ENCODE assay signal across 1 cellular context in genomic region chr7:6258440-6259182, GRCh38.
TF ChIP-seq lines count a peak whose summit lies in the region.

No MANE protein-coding gene starts in this region.

TF ChIP-seq in GM12878, 131 proteins besides CTCF, POLR2A, EP300 and RAD21 (continued from another document and continues in another):
- TF ChIP-seq MTA2 (IDR thresholded peaks at IDR 0.05; ENCODE audit: low read depth) (peak; percentile 33), FOXK2 (IDR thresholded peaks at IDR 0.05) (no peak), EGR1 (IDR thresholded peaks at IDR 0.05; ENCODE audit: borderline replicate concordance in 1 of 2, low read depth in 2 of 2, low read length in 2 of 2) (no peak), ZNF24 (IDR thresholded peaks at IDR 0.05) (no peak), STAT3 (IDR thresholded peaks at IDR 0.05; ENCODE audit: low read depth, low read length) (no peak), IKZF2 (IDR thresholded peaks at IDR 0.05) (peak in 1 of 2 experiments; percentile 36; a peak in 1 of 4 replicates), NKRF (conservative IDR thresholded peaks at IDR 0.05) (no peak), ZNF274 (IDR thresholded peaks at IDR 0.05; ENCODE audit: insufficient read depth, insufficient read length) (no peak), SPI1 (IDR thresholded peaks at IDR 0.05; ENCODE audit: borderline replicate concordance, insufficient read depth, low read depth, low read length) (no peak), ZSCAN29 (IDR thresholded peaks at IDR 0.05) (peak; percentile 70; the same call in 1 of the 2 replicates), HSF1 (IDR thresholded peaks at IDR 0.05; ENCODE audit: low read depth, low read length) (no peak), SMAD1 (IDR thresholded peaks at IDR 0.05; ENCODE audit: low read depth, partially characterized antibody) (no peak), YBX1 (IDR thresholded peaks at IDR 0.05) (no peak), NFYA (IDR thresholded peaks at IDR 0.05; ENCODE audit: borderline replicate concordance, low read depth, low read length) (no peak), TAF1 (IDR thresholded peaks at IDR 0.05; ENCODE audit: borderline replicate concordance, low read depth, low read length) (no peak), MEF2A (IDR thresholded peaks at IDR 0.05; ENCODE audit: insufficient read depth, low read depth, low read length) (no peak), SIN3A (IDR thresholded peaks at IDR 0.05; ENCODE audit: low read depth, low read length) (no peak), TARDBP (IDR thresholded peaks at IDR 0.05; ENCODE audit: borderline replicate concordance) (no peak), SKIL (IDR thresholded peaks at IDR 0.05; ENCODE audit: low read depth, poor library complexity, severe bottlenecking) (no peak), ELK1 (IDR thresholded peaks at IDR 0.05; ENCODE audit: low read depth, low read length) (no peak), E2F4 (IDR thresholded peaks at IDR 0.05; ENCODE audit: low read depth, low read length) (no peak), ZBTB40 (IDR thresholded peaks at IDR 0.05; ENCODE audit: borderline replicate concordance) (no peak; the same call in 1 of the 2 replicates), PRDM15 (CRISPR knock-in tag; IDR thresholded peaks at IDR 0.05) (no peak), POLR2AphosphoS5 (IDR thresholded peaks at IDR 0.05; ENCODE audit: low read length) (no peak), KAT2A (conservative IDR thresholded peaks at IDR 0.05; ENCODE audit: control insufficient read depth, low read depth, low read length) (no peak), PAX5 (IDR thresholded peaks at IDR 0.05; ENCODE audit: borderline replicate concordance, low read depth, low read length) (no peak), E2F8 (IDR thresholded peaks at IDR 0.05; ENCODE audit: low read depth, partially characterized antibody) (no peak), MEF2B (IDR thresholded peaks at IDR 0.05; ENCODE audit: partially characterized antibody, poor library complexity, severe bottlenecking) (peak; percentile 91), MTA3 (IDR thresholded peaks at IDR 0.05; ENCODE audit: borderline replicate concordance, low read length) (no peak), RUNX3 (IDR thresholded peaks at IDR 0.05; ENCODE audit: low read length) (peak; percentile 64), SP1 (IDR thresholded peaks at IDR 0.05; ENCODE audit: low read depth, low read length) (no peak), SRF (IDR thresholded peaks at IDR 0.05; ENCODE audit: low read depth in 2 of 2, low read length in 2 of 2) (no peak), SMAD5 (IDR thresholded peaks at IDR 0.05; ENCODE audit: low read depth) (no peak), ZNF384 (IDR thresholded peaks at IDR 0.05; ENCODE audit: borderline replicate concordance, low read depth, low read length) (no peak), NR2C1 (IDR thresholded peaks at IDR 0.05) (no peak), RAD51 (IDR thresholded peaks at IDR 0.05) (0 out of 2 replicates have a peak, but pooled peaks have one; percentile 11), SUPT20H (IDR thresholded peaks at IDR 0.05; ENCODE audit: borderline replicate concordance, control insufficient read depth, low read depth, low read length) (no peak), IRF5 (IDR thresholded peaks at IDR 0.05; ENCODE audit: borderline replicate concordance) (no peak), MAX (IDR thresholded peaks at IDR 0.05; ENCODE audit: low read depth, low read length) (no peak), ZNF207 (IDR thresholded peaks at IDR 0.05; ENCODE audit: borderline replicate concordance) (no peak), FOS (IDR thresholded peaks at IDR 0.05; ENCODE audit: borderline replicate concordance, extremely low read depth, insufficient read length) (no peak)
